ENCODE assay signal across 36 cellular contexts in genomic region chr7:132861424-132861823, GRCh38.
"Had no signal": no experiment of that assay in that cellular context is flagged by ENCODE, and none has a peak within 500 bp of the region (broad histone marks: within the 10 kb centered on the region; RNA-seq: fewer than 3 reads in every experiment).

No MANE protein-coding gene starts in this region.

- DNase-seq: activated effector memory CD4-positive, alpha-beta T cell treated with anti-CD3 and anti-CD28 coated beads, Interleukin-2, amount 50 U/mL, for 16 hours; activated effector memory CD4-positive, alpha-beta T cell treated with Interleukin-2 at 50 U/mL for 16 hours; activated gamma-delta T cell; activated gamma-delta T cell treated with Interleukin-2 at 50 U/mL for 16 hours; activated naive CD4-positive, alpha-beta T cell; activated naive CD4-positive, alpha-beta T cell treated with anti-CD3 and anti-CD28 coated beads for 36 hours; activated naive CD4-positive, alpha-beta T cell treated with anti-CD3 and anti-CD28 coated beads, Interleukin-2, amount 10 ng/mL, durations not matched to agents 7 days and 5 days; activated naive CD4-positive, alpha-beta T cell treated with anti-CD3 and anti-CD28 coated beads, Interleukin-2, amount 50 U/mL, for 16 hours; activated naive CD4-positive, alpha-beta T cell treated with Interleukin-2 at 50 U/mL for 16 hours; activated naive CD8-positive, alpha-beta T cell treated with anti-CD3 and anti-CD28 coated beads, Interleukin-2, amount 50 U/mL, for 24 hours; activated T-cell treated with anti-CD3 and anti-CD28 coated beads for 4 hours; activated T-cell treated with anti-CD3 and anti-CD28 coated beads, Interleukin-2, amount 50 U/mL, for 1 hour; activated T-cell treated with anti-CD3 and anti-CD28 coated beads, Interleukin-2, amount 50 U/mL, for 24 hours; activated T-cell treated with anti-CD3 and anti-CD28 coated beads, Interleukin-2, amount 50 U/mL, for 4 hours; activated T-cell treated with anti-CD3 and anti-CD28 coated beads, Interleukin-2, amount 50 U/mL, for 48 hours; activated T-cell treated with anti-CD3 and anti-CD28 coated beads, Interleukin-2, amount 50 U/mL, for 72 hours; adrenal gland; amniotic stem cell; amygdala; anterior cingulate cortex; aorta; caudate nucleus; central memory CD4-positive, alpha-beta T cell; cerebellar nuclear complex had no signal

- H3K27ac Mint-ChIP-seq: activated naive CD4-positive, alpha-beta T cell treated with anti-CD3 and anti-CD28 coated beads for 36 hours; activated naive CD4-positive, alpha-beta T cell treated with anti-CD3 and anti-CD28 coated beads, Interleukin-2, amount 10 ng/mL, durations not matched to agents 7 days and 5 days; activated naive CD4-positive, alpha-beta T cell treated with anti-CD3 and anti-CD28 coated beads, Interleukin-2, amount 50 U/mL, for 24 hours; activated naive CD4-positive, alpha-beta T cell treated with anti-CD3 and anti-CD28 coated beads, Interleukin-2, amount 50 U/mL, for 72 hours; activated naive CD8-positive, alpha-beta T cell; activated naive CD8-positive, alpha-beta T cell treated with anti-CD3 and anti-CD28 coated beads, Interleukin-2, amount 50 U/mL, for 24 hours; activated T-cell treated with anti-CD3 and anti-CD28 coated beads, Interleukin-2, amount 50 U/mL, for 24 hours; activated T-cell treated with anti-CD3 and anti-CD28 coated beads, Interleukin-2, amount 50 U/mL, for 72 hours; activated T-helper 17 cell treated with anti-CD3 and anti-CD28 coated beads, Interleukin-2, amount 50 U/mL, for 72 hours; activated T-helper 2 cell treated with anti-CD3 and anti-CD28 coated beads, Interferon-gamma antibody, Interleukin-2, Interleukin-4, amounts not matched to agents 10 μg/mL and 5 μg/mL and 100 μg/mL, durations not matched to agents 14 hours and 24 hours and 36 hours; brain had no signal

- H3K4me1 ChIP-seq: ascending aorta, breast epithelium had no signal

- H3K36me3 ChIP-seq: adrenal gland, ascending aorta, brain microvascular endothelial cell, breast epithelium, cardiac muscle cell had no signal

- H3K27ac ChIP-seq: adrenal gland, ascending aorta, brain microvascular endothelial cell, breast epithelium, cardiac muscle cell had no signal

- H3K27me3 ChIP-seq: adrenal gland, ascending aorta, brain microvascular endothelial cell, breast epithelium, cardiac muscle cell had no signal

- ATAC-seq: activated naive CD4-positive, alpha-beta T cell treated with anti-CD3 and anti-CD28 coated beads, Interleukin-2, amount 50 U/mL, for 72 hours; activated naive CD8-positive, alpha-beta T cell treated with anti-CD3 and anti-CD28 coated beads, Interleukin-2, amount 50 U/mL, for 24 hours; activated T-cell treated with anti-CD3 and anti-CD28 coated beads, Interleukin-2, amount 50 U/mL, for 4 hours; activated T-cell treated with anti-CD3 and anti-CD28 coated beads, Interleukin-2, amount 50 U/mL, for 72 hours; activated T-helper 17 cell treated with anti-CD3 and anti-CD28 coated beads, Interleukin-2, amount 50 U/mL, for 72 hours had no signal

- H3K9me3 ChIP-seq: adrenal gland, breast epithelium had no signal

- H3K4me3 ChIP-seq: adrenal gland, ascending aorta, breast epithelium, cardiac muscle cell had no signal

- H3K9me3 Mint-ChIP-seq: activated naive CD4-positive, alpha-beta T cell treated with anti-CD3 and anti-CD28 coated beads, Interleukin-2, amount 10 ng/mL, durations not matched to agents 7 days and 5 days; activated T-cell treated with anti-CD3 and anti-CD28 coated beads, Interleukin-2, amount 50 U/mL, for 24 hours; activated T-cell treated with anti-CD3 and anti-CD28 coated beads, Interleukin-2, amount 50 U/mL, for 4 hours; activated T-helper 1 cell treated with anti-CD3 and anti-CD28 coated beads, Interleukin-12 subunit alpha, Interleukin-12 subunit beta, Interleukin-2, Interleukin-4 antibody, amounts not matched to agents 30 ng/mL and 10 ng/mL and 1 ng/mL, durations not matched to agents 14 hours and 24 hours and 36 hours; activated T-helper 17 cell treated with anti-CD3 and anti-CD28 coated beads, Interleukin-2, amount 50 U/mL, for 72 hours; central memory CD8-positive, alpha-beta T cell had no signal

- H3K27me3 Mint-ChIP-seq: activated naive CD4-positive, alpha-beta T cell treated with anti-CD3 and anti-CD28 coated beads, Interleukin-2, amount 10 ng/mL, durations not matched to agents 7 days and 5 days; activated naive CD4-positive, alpha-beta T cell treated with anti-CD3 and anti-CD28 coated beads, Interleukin-2, amount 50 U/mL, for 24 hours; activated naive CD8-positive, alpha-beta T cell; activated naive CD8-positive, alpha-beta T cell treated with anti-CD3 and anti-CD28 coated beads, Interleukin-2, amount 50 U/mL, for 24 hours; activated T-cell treated with anti-CD3 and anti-CD28 coated beads, Interleukin-2, amount 50 U/mL, for 24 hours; activated T-helper 17 cell treated with anti-CD3 and anti-CD28 coated beads, Interleukin-2, amount 50 U/mL, for 72 hours; brain; central memory CD8-positive, alpha-beta T cell had no signal

- H3K4me3 Mint-ChIP-seq: activated naive CD4-positive, alpha-beta T cell treated with anti-CD3 and anti-CD28 coated beads for 36 hours; activated naive CD4-positive, alpha-beta T cell treated with anti-CD3 and anti-CD28 coated beads, Interleukin-2, amount 10 ng/mL, durations not matched to agents 7 days and 5 days; activated naive CD4-positive, alpha-beta T cell treated with anti-CD3 and anti-CD28 coated beads, Interleukin-2, amount 50 U/mL, for 24 hours; activated naive CD8-positive, alpha-beta T cell; activated naive CD8-positive, alpha-beta T cell treated with anti-CD3 and anti-CD28 coated beads, Interleukin-2, amount 50 U/mL, for 24 hours; activated T-cell treated with anti-CD3 and anti-CD28 coated beads, Interleukin-2, amount 50 U/mL, for 24 hours; activated T-cell treated with anti-CD3 and anti-CD28 coated beads, Interleukin-2, amount 50 U/mL, for 4 hours; activated T-cell treated with anti-CD3 and anti-CD28 coated beads, Interleukin-2, amount 50 U/mL, for 72 hours; activated T-helper 1 cell treated with anti-CD3 and anti-CD28 coated beads, Interleukin-12 subunit alpha, Interleukin-12 subunit beta, Interleukin-2, Interleukin-4 antibody, amounts not matched to agents 30 ng/mL and 10 ng/mL and 1 ng/mL, durations not matched to agents 14 hours and 24 hours and 36 hours; activated T-helper 17 cell treated with anti-CD3 and anti-CD28 coated beads, Interleukin-2, amount 50 U/mL, for 72 hours; brain; central memory CD8-positive, alpha-beta T cell had no signal
